ENCODE assay signal across 18 cellular contexts in the genomic region with DNA sequence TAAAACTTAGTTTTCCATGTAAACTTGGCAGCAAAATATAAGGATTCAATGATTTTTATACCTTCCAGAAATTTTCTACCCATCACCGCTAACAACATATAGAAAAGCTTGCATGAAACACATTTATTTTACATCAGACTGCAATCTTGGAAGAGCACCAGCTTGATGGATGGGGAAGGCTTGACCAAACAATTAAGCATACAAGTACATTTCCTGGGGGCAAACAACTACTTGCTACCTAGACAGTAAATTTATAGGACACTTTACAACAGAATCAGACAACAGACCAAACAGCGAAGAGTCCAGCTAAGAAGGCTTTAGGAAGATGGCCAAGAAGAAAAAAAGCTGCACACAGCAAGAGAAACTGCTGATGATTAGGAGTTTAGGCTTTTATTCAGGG. TPM values are rescaled to one million over a fixed set of nuclear protein-coding genes. Genes with fewer than 3 reads are reported as not detected.
DNase-seq lines count a peak whose midpoint lies in the region; TF ChIP-seq lines count a peak whose summit lies in the region.
"Had no signal": no experiment of that assay in that cellular context is flagged by ENCODE, and none has a peak within 500 bp of the region (broad histone marks: within the 10 kb centered on the region; RNA-seq: fewer than 3 reads in every experiment).

No MANE protein-coding gene starts in this region.

- H3K27me3 Mint-ChIP-seq in MCF 10A (ENCODE audit: insufficient read depth, unreplicated experiment), result no peaks in the 10 kb centered on the region
- no peaks in the 10 kb centered on the region for H3K27me3 Mint-ChIP-seq in CD8-positive, alpha-beta memory T cell
- H3K27me3 Mint-ChIP-seq: CD4-positive, alpha-beta memory T cell; naive B cell; progenitor cell of endocrine pancreas had no signal

- H3K79me2 ChIP-seq in smooth muscle cell (ENCODE audit: low read depth), result peaks cover 25% of the 10 kb centered on the region

- H3K4me1 ChIP-seq in breast epithelium (peaks cover 0 to 4% of the 10 kb centered on the region in 2 donors), smooth muscle cell (ENCODE audit: low read depth) (peaks cover 33% of the 10 kb centered on the region)
- peaks cover 9% of the 10 kb centered on the region for H3K4me1 ChIP-seq in CD8-positive, alpha-beta memory T cell (ENCODE audit: insufficient read depth, low read length)
- H3K4me1 ChIP-seq: A549 had no signal

- H3K27me3 ChIP-seq in breast epithelium (no peaks in the 10 kb centered on the region), smooth muscle cell (ENCODE audit: low read depth) (no peaks in the 10 kb centered on the region)
- H3K27me3 ChIP-seq in CD8-positive, alpha-beta memory T cell (ENCODE audit: insufficient read depth, low read length, poor library complexity, severe bottlenecking), result no peaks in the 10 kb centered on the region
- H3K27me3 ChIP-seq: MG63, SJSA1 had no signal

- POLR2A ChIA-PET in MCF 10A (lab: Yijun Ruan, JAX), result interaction anchor here (0.6 kb wide), 1 partner anchor 23 kb away, joined by 3 read pairs; no protein-coding TSS in a partner anchor
- POLR2A ChIA-PET in CD8-positive, alpha-beta memory T cell (lab: Charles Lee), result no interaction called here

- no peaks in the 10 kb centered on the region for H3K9me3 Mint-ChIP-seq in MCF 10A (ENCODE audit: unreplicated experiment)
- no peaks in the 10 kb centered on the region for H3K9me3 Mint-ChIP-seq in CD8-positive, alpha-beta memory T cell

- TF ChIP-seq CTCF in MCF 10A (IDR thresholded peaks at IDR 0.05; ENCODE audit: unreplicated experiment), result no peak
- no peak for TF ChIP-seq CTCF in breast epithelium (IDR thresholded peaks at IDR 0.05)
- TF ChIP-seq CTCF in fibroblast of mammary gland (conservative IDR thresholded peaks at IDR 0.05; ENCODE audit: control insufficient read depth, insufficient read depth, low read depth, low read length), result no peak
- no peak for TF ChIP-seq CTCF in smooth muscle cell (IDR thresholded peaks at IDR 0.05; ENCODE audit: borderline replicate concordance, insufficient read depth, poor library complexity, severe bottlenecking)

- intact Hi-C loops in MCF 10A (cut with micrococcal nuclease) (no loop called here), breast epithelium (cut with DNase I; ENCODE audit: low total_unique reads) (no loop called here)

- H3K4me3 ChIP-seq in breast epithelium (no peak overlapping the region), fibroblast of mammary gland (ENCODE audit: control insufficient read depth, low read depth, low read length) (no peak overlapping the region), smooth muscle cell (no peak overlapping the region)
- no peak overlapping the region for H3K4me3 ChIP-seq in CD8-positive, alpha-beta memory T cell (ENCODE audit: low read length)

- no peaks in the 10 kb centered on the region for H3F3A ChIP-seq in smooth muscle cell (ENCODE audit: low read depth)

- H3K36me3 Mint-ChIP-seq in MCF 10A (ENCODE audit: insufficient read depth, unreplicated experiment), result peaks cover 15% of the 10 kb centered on the region
- no peaks in the 10 kb centered on the region for H3K36me3 Mint-ChIP-seq in CD8-positive, alpha-beta memory T cell
- H3K36me3 Mint-ChIP-seq: CD4-positive, alpha-beta memory T cell had no signal

- no peak for TF ChIP-seq POLR2A in breast epithelium (IDR thresholded peaks at IDR 0.05)

- H3K27ac ChIP-seq in breast epithelium, result no peak overlapping the region
- no peak overlapping the region for H3K27ac ChIP-seq in CD8-positive, alpha-beta memory T cell (ENCODE audit: low read depth, low read length)
- H3K27ac ChIP-seq in smooth muscle cell (ENCODE audit: low read depth), result no peak overlapping the region
- H3K27ac ChIP-seq: A549 had no signal

- H3K9ac ChIP-seq in smooth muscle cell (ENCODE audit: low read depth), result no peak overlapping the region

- CTCF ChIA-PET in MCF 10A (lab: Yijun Ruan, JAX), result interaction anchor here (2.0 kb wide), 1 partner anchor 43 kb away, joined by 6 read pairs; no protein-coding TSS in a partner anchor
- CTCF ChIA-PET in CD8-positive, alpha-beta memory T cell (lab: Charles Lee), result no interaction called here

- no peak overlapping the region for H3K4me2 ChIP-seq in smooth muscle cell

- no peak overlapping the region for H2AFZ ChIP-seq in smooth muscle cell (ENCODE audit: low read depth)

- peak; percentile 16 for DNase-seq in MCF 10A (ENCODE audit: unreplicated experiment)
- no peak for DNase-seq in breast epithelium (ENCODE audit: low spot score in 2 of 2)
- peak; percentile 51 for DNase-seq in RPMI7951 (ENCODE audit: low read depth)
- peak; percentile 8 for DNase-seq in fibroblast of mammary gland (ENCODE audit: low read depth)
- peak; percentile 15 for DNase-seq in superior temporal gyrus (ENCODE audit: extremely low spot score)
- DNase-seq in CD8-positive, alpha-beta memory T cell, result no peak
- no peak for DNase-seq in smooth muscle cell (lab: John Stamatoyannopoulos, UW; ENCODE audit: unreplicated experiment)
- DNase-seq in HT-29 (ENCODE audit: low spot score), result no peak
- DNase-seq: activated CD8-positive, alpha-beta memory T cell treated with anti-CD3 and anti-CD28 coated beads for 24 hours; CD4-positive, alpha-beta memory T cell; MG63; naive B cell; NCI-H524 treated with DMSO at 0.1 percent for 48 hours; stimulated activated CD4-positive, alpha-beta T cell treated with anti-CD3 and anti-CD28 coated beads, Interleukin-12 subunit alpha, Interleukin-12 subunit beta, amount 100 ng/mL, for 4 hours; stimulated activated naive CD4-positive, alpha-beta T cell had no signal

- H3K4me1 Mint-ChIP-seq in MCF 10A (ENCODE audit: insufficient read depth, unreplicated experiment), result peaks cover 36% of the 10 kb centered on the region
- peaks cover 10 to 17% (median 14%) of the 10 kb centered on the region in 3 donors for H3K4me1 Mint-ChIP-seq in CD8-positive, alpha-beta memory T cell

- H3K4me3 Mint-ChIP-seq in MCF 10A (ENCODE audit: unreplicated experiment), result peak overlapping the region; percentile 69
- peak overlapping the region in 3 of 7 donors; percentile 1 to 12 (median 5) for H3K4me3 Mint-ChIP-seq in CD8-positive, alpha-beta memory T cell

- no TSS peak for BruUV-seq in MCF 10A (replicated peaks; lab: Mats Ljungman, UMichigan)

- no peak overlapping the region for H3K27ac Mint-ChIP-seq in MCF 10A (ENCODE audit: low read depth, unreplicated experiment)
- peak overlapping the region in 1 of 8 donors; percentile 11 for H3K27ac Mint-ChIP-seq in CD8-positive, alpha-beta memory T cell

- no peaks in the 10 kb centered on the region for H3K36me3 ChIP-seq in breast epithelium
- no peaks in the 10 kb centered on the region for H3K36me3 ChIP-seq in CD8-positive, alpha-beta memory T cell (ENCODE audit: insufficient read depth, low read length)
- no peaks in the 10 kb centered on the region for H3K36me3 ChIP-seq in smooth muscle cell (ENCODE audit: low read depth)
- H3K36me3 ChIP-seq: MG63, SJSA1 had no signal

- H3K9me3 ChIP-seq in breast epithelium (no peaks in the 10 kb centered on the region), smooth muscle cell (replicated peaks; ENCODE audit: low read depth) (no peaks in the 10 kb centered on the region)
- H3K9me3 ChIP-seq in CD8-positive, alpha-beta memory T cell (ENCODE audit: low read length), result no peaks in the 10 kb centered on the region
- H3K9me3 ChIP-seq: A549, MG63, SJSA1 had no signal

- peaks cover 28% of the 10 kb centered on the region for H4K20me1 ChIP-seq in smooth muscle cell (ENCODE audit: low read depth)

- WGBS in smooth muscle cell (ENCODE audit: low lambda C conversion rate), result 97% methylated on average over 2 of the region's 2 CpGs

RNA-seq across cellular contexts. Expression of gene AASS, which starts 8.0 kb away (rescaled TPM):
- total RNA-seq in MCF 10A (2022) (15.6 and 18.4 TPM in 2 replicates), breast epithelium (10 to 100 TPM; 50.1 to 81.4 (median 60.6) TPM), smooth muscle cell (22.8 and 23.8 TPM in 2 replicates)
- 19.5 and 21.1 TPM in 2 replicates for total RNA-seq in RPMI7951 (2014; rRNA removed; shearing (Covaris generic))
- total RNA-seq in CD8-positive, alpha-beta memory T cell, result 1 to 10 TPM; 1.6 to 2.0 TPM
- 2.1 TPM for polyA plus RNA-seq in CD8-positive, alpha-beta memory T cell
- 6.8 and 9.8 TPM in 2 replicates for polyA plus RNA-seq in smooth muscle cell
- total RNA-seq in HT-29 (2014; rRNA removed; shearing (Covaris generic)), result 0.18 and 0.23 TPM in 2 replicates

Comparison
In these comparisons a context has a peak if more than half of its experiments do, and no peak if none do; other contexts are left out.
1. DNase-seq: peak in MCF 10A (single experiment), RPMI7951 (single experiment), fibroblast of mammary gland (single experiment) and superior temporal gyrus (single experiment); none in breast epithelium (0 of 2), CD8-positive, alpha-beta memory T cell (0 of 5), smooth muscle cell (single experiment) and HT-29 (single experiment).